1 cellular context compared by ENCODE assay signal in the genomic region with DNA sequence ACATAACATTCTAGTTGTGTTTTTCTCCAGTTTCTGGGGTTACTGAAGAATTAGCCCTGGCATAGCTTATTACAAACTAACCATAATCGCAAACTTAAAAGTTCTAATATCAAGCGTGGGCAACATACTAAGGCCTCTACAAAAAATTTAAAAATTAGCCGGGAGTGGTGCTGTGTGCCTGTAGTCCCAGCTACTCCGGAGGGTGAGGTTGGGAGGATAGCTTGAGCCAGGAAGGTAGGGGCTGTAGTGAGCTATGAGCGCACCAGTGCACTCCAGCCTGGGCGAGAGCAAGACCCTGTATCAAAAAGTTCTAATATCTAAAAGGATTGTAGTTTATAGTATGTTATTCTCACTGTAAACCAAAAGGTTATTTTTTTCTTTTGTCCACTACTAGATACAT.
TF ChIP-seq lines count a peak whose summit lies in the region.

No MANE protein-coding gene starts in this region.

TF ChIP-seq in H1, 55 proteins besides CTCF, POLR2A, EP300 and RAD21 (continued from another document):
- TF ChIP-seq ATF3 (IDR thresholded peaks at IDR 0.05; ENCODE audit: insufficient read depth, low read depth, low read length) (no peak), TBP (IDR thresholded peaks at IDR 0.05; ENCODE audit: low read depth, low read length) (no peak), SP4 (IDR thresholded peaks at IDR 0.05; ENCODE audit: low read length) (no peak), KDM5A (IDR thresholded peaks at IDR 0.05; ENCODE audit: low read length) (no peak)
